ENCODE assay signal across 24 cellular contexts in the genomic region with DNA sequence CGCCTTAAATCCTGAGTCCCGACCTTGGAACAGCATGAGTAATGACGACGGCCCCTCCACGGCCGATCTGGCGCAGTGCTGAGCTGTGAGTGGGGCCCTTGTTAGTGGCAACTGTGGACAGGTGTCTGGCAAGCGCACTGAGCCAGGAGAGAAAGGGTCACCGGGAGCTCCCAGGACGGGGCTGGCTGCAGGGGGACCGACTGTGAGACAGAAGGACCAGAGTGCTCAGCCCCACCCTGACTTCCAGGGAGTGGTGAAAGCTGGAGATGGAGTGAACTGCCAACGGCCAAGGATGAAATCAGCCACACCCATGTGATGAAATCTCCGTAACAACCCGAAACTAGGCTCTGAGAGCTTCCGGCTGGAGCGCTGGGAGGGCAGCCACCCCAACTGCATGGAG.
DNase-seq lines count a peak whose midpoint lies in the region; ATAC-seq, FAIRE-seq and TF ChIP-seq lines count a peak whose summit lies in the region.
"Had no signal": no experiment of that assay in that cellular context is flagged by ENCODE, and none has a peak within 500 bp of the region (broad histone marks: within the 10 kb centered on the region; RNA-seq: fewer than 3 reads in every experiment).

No MANE protein-coding gene starts in this region.

- peaks cover 16% of the 10 kb centered on the region; the same call in 1 of the 2 replicates for H4K20me1 ChIP-seq in K562 (replicated peaks; ENCODE audit: control insufficient read depth, insufficient read depth, low read length)

- 82% methylated on average over 4 of the region's 16 CpGs for WGBS in K562 (ENCODE audit: insufficient coverage, low coverage, missing lambda C conversion rate)
- WGBS in transverse colon (ENCODE audit: low coverage in 1 of 2), 2 donors, result 77% methylated on average over 16 of the region's 16 CpGs; no CpG with 5 or more reads in 1 of the 2 donors

- H3K4me1 ChIP-seq in K562 (replicated peaks in 1 of 2; ENCODE audit: control insufficient read depth in 2 of 2, insufficient read depth in 2 of 2, low read length in 2 of 2) (peaks cover 0 to 14% of the 10 kb centered on the region in 2 experiments; a peak in 2 of 5 replicates), transverse colon (no peaks in the 10 kb centered on the region)
- peaks cover 13% of the 10 kb centered on the region for H3K4me1 ChIP-seq in CD8-positive, alpha-beta memory T cell (ENCODE audit: insufficient read depth, low read length)
- H3K4me1 ChIP-seq: A549 had no signal

- no TSS peak for BruUV-seq in K562 (replicated peaks; lab: Mats Ljungman, UMichigan)

- H3K9me3 Mint-ChIP-seq in CD8-positive, alpha-beta memory T cell, result peaks cover under 1 to 4% (median under 1%) of the 10 kb centered on the region in 5 donors
- peaks cover 12% of the 10 kb centered on the region for H3K9me3 Mint-ChIP-seq in nephron progenitor cell

- H3K27ac ChIP-seq in K562 (ENCODE audit: extremely low read depth, low read depth, low read length) (no peak overlapping the region), transverse colon (no peak overlapping the region)
- H3K27ac ChIP-seq in CD8-positive, alpha-beta memory T cell (ENCODE audit: low read depth, low read length), result no peak overlapping the region
- H3K27ac ChIP-seq: A549 had no signal

- POLR2A ChIA-PET in K562 (lab: Yijun Ruan, JAX), result no interaction called here
- POLR2A ChIA-PET in CD8-positive, alpha-beta memory T cell (lab: Charles Lee), result no interaction called here

- TF ChIP-seq EP300 in K562 (IDR thresholded peaks at IDR 0.05; ENCODE audit: low read length) (peak; percentile 29; the same call in 1 of the 2 replicates), transverse colon (IDR thresholded peaks at IDR 0.05; ENCODE audit: low read depth) (no peak)

- FAIRE-seq in K562 (lab: Jason Lieb, UNC), result no peak
- FAIRE-seq: A549, GM12878, H1, HTR-8/SVneo had no signal

- ATAC-seq in Right ventricle myocardium superior (ENCODE audit: poor library complexity) (no peak), Right ventricle myocardium inferior (no peak), K562 (peak; percentile 61)
- ATAC-seq: A549, GM12878, Panc1, SK-N-SH treated with all-trans-retinoic acid at 6 μM for 48 hours had no signal

- CTCF ChIA-PET in K562 (lab: Yijun Ruan, JAX; ENCODE audit: low intra/inter-chr PET ratio), result no interaction called here
- CTCF ChIA-PET in CD8-positive, alpha-beta memory T cell (lab: Charles Lee), result no interaction called here

- TF ChIP-seq RAD21 in K562 (CRISPR knock-in tag; conservative IDR thresholded peaks at IDR 0.05 in 1 of 2, IDR thresholded peaks at IDR 0.05 in 1 of 2), result no peak

- H3K4me3 ChIP-seq in K562 (no peak overlapping the region), transverse colon (no peak overlapping the region)
- no peak overlapping the region for H3K4me3 ChIP-seq in CD8-positive, alpha-beta memory T cell (ENCODE audit: low read length)
- H3K4me3 ChIP-seq: A549, GM12878 had no signal

- TF ChIP-seq CTCF in K562 (IDR thresholded peaks at IDR 0.05 in 2 of 3, conservative IDR thresholded peaks at IDR 0.05 in 1 of 3; ENCODE audit: insufficient read depth in 2 of 3, low read depth in 1 of 3, low read length in 3 of 3) (no peak), transverse colon (IDR thresholded peaks at IDR 0.05) (no peak), nephron progenitor cell (IDR thresholded peaks at IDR 0.05) (no peak)

- intact Hi-C loops in Right ventricle myocardium superior (cut with DNase I) (no loop called here), Right ventricle myocardium inferior (cut with DNase I) (no loop called here), K562 (cut with micrococcal nuclease) (no loop called here), transverse colon (cut with DNase I; ENCODE audit: low total_unique reads) (no loop called here)

- DNase-seq in Right ventricle myocardium superior (peak; percentile 32), Right ventricle myocardium inferior (ENCODE audit: missing footprints) (no peak), NOMO-1 (lab: John Stamatoyannopoulos, UW; ENCODE audit: unreplicated experiment in 2 of 2) (peak; percentile 87 to 94), K562 (ENCODE audit: extremely low read depth in 1 of 4, low spot score in 3 of 4) (no peak), transverse colon (peak; percentile 3), nephron progenitor cell (no peak)
- DNase-seq in CD8-positive, alpha-beta memory T cell, result no peak
- DNase-seq: CD4-positive, alpha-beta memory T cell; DMS53; EL; MM.1S; NCI-H1417; NCI-H187; NCI-H226; NCI-H524; NCI-H82; SHP77 had no signal

- no peak for TF ChIP-seq POLR2A in K562 (conservative IDR thresholded peaks at IDR 0.05)
- TF ChIP-seq POLR2A in transverse colon (IDR thresholded peaks at IDR 0.05), result no peak

- no peaks in the 10 kb centered on the region for H3K27me3 Mint-ChIP-seq in CD8-positive, alpha-beta memory T cell
- peaks cover 3% of the 10 kb centered on the region for H3K27me3 Mint-ChIP-seq in nephron progenitor cell (ENCODE audit: low read depth, poor library complexity)
- H3K27me3 Mint-ChIP-seq: CD4-positive, alpha-beta memory T cell; IgD-negative memory B cell had no signal

- H3K9me1 ChIP-seq in K562 (ENCODE audit: control insufficient read depth, insufficient read depth, low read length), result no peaks in the 10 kb centered on the region

- no peak overlapping the region for H3K4me2 ChIP-seq in K562 (ENCODE audit: insufficient read depth, low read length)
- H3K4me2 ChIP-seq: A549 had no signal

- H3K27ac Mint-ChIP-seq in CD8-positive, alpha-beta memory T cell, result peak overlapping the region in 1 of 8 donors; percentile 48
- H3K27ac Mint-ChIP-seq in nephron progenitor cell, result no peak overlapping the region
- H3K27ac Mint-ChIP-seq: CD4-positive, alpha-beta memory T cell had no signal

- H3K79me2 ChIP-seq in K562 (ENCODE audit: control insufficient read depth, insufficient read depth, low read length), result peaks cover 76% of the 10 kb centered on the region

- no peak overlapping the region; a peak in 1 of 4 replicates for H3K9ac ChIP-seq in K562 (ENCODE audit: insufficient read depth in 1 of 2, low read depth in 2 of 2, low read length in 2 of 2)

- H3K27me3 ChIP-seq in K562 (ENCODE audit: control insufficient read depth in 2 of 2, insufficient read depth in 2 of 2, low read length in 2 of 2), result no peaks in the 10 kb centered on the region
- no peaks in the 10 kb centered on the region for H3K27me3 ChIP-seq in transverse colon
- no peaks in the 10 kb centered on the region for H3K27me3 ChIP-seq in CD8-positive, alpha-beta memory T cell (ENCODE audit: insufficient read depth, low read length, poor library complexity, severe bottlenecking)

- H3K4me1 Mint-ChIP-seq in CD8-positive, alpha-beta memory T cell, result peaks cover 0 to 15% (median 4%) of the 10 kb centered on the region in 3 donors
- no peaks in the 10 kb centered on the region for H3K4me1 Mint-ChIP-seq in nephron progenitor cell

- no peak overlapping the region for H2AFZ ChIP-seq in K562 (ENCODE audit: low read depth, low read length)

- no peaks in the 10 kb centered on the region for H3K9me3 ChIP-seq in K562 (replicated peaks; ENCODE audit: control insufficient read depth, insufficient read depth, low read depth, low read length)
- H3K9me3 ChIP-seq in transverse colon, result no peaks in the 10 kb centered on the region
- no peaks in the 10 kb centered on the region for H3K9me3 ChIP-seq in CD8-positive, alpha-beta memory T cell (ENCODE audit: low read length)
- H3K9me3 ChIP-seq: A549 had no signal

- peaks cover 51% of the 10 kb centered on the region for H3K36me3 ChIP-seq in K562 (ENCODE audit: control insufficient read depth, insufficient read depth, low read length)
- H3K36me3 ChIP-seq in transverse colon, result no peaks in the 10 kb centered on the region
- H3K36me3 ChIP-seq in CD8-positive, alpha-beta memory T cell (ENCODE audit: insufficient read depth, low read length), result peaks cover 4% of the 10 kb centered on the region

- peaks cover 1 to 10% (median 7%) of the 10 kb centered on the region in 3 donors for H3K36me3 Mint-ChIP-seq in CD8-positive, alpha-beta memory T cell
- H3K36me3 Mint-ChIP-seq in nephron progenitor cell (ENCODE audit: low read depth), result no peaks in the 10 kb centered on the region

- in situ Hi-C loops in K562 (cut with MboI) (no loop called here), transverse colon (cut with MboI; ENCODE audit: low pct_ligation_motif_present in 1 of 4, low pct_unique_long_range_greater_than_20kb in 1 of 4, low sequenced_read_pairs in 3 of 4) (no loop called here)

- H3K4me3 Mint-ChIP-seq in CD8-positive, alpha-beta memory T cell, result no peak overlapping the region
- H3K4me3 Mint-ChIP-seq in nephron progenitor cell, result no peak overlapping the region
- H3K4me3 Mint-ChIP-seq: CD4-positive, alpha-beta memory T cell; IgD-negative memory B cell had no signal

TF ChIP-seq in K562, 482 proteins besides CTCF, POLR2A, EP300 and RAD21:
- TF ChIP-seq CTBP1 (IDR thresholded peaks at IDR 0.05; ENCODE audit: borderline replicate concordance) (peak; percentile 57; the same call in 1 of the 2 replicates), MEIS2 (IDR thresholded peaks at IDR 0.05; ENCODE audit: partially characterized antibody) (peak; percentile 59), RCOR1 (IDR thresholded peaks at IDR 0.05; ENCODE audit: borderline replicate concordance in 1 of 2, low read depth in 2 of 2, low read length in 2 of 2) (peak in 1 of 2 experiments; percentile 57; a peak in 1 of 4 replicates), PHB2 (IDR thresholded peaks at IDR 0.05; ENCODE audit: low read depth) (no peak), ZNF696 (CRISPR knock-in tag; conservative IDR thresholded peaks at IDR 0.05) (no peak)
TF ChIP-seq in K562: peak in this region for 3.

Comparison
In these comparisons a context has a peak if more than half of its experiments do, and no peak if none do; other contexts are left out.
1. DNase-seq: peak in Right ventricle myocardium superior (single experiment), NOMO-1 (2 of 2) and transverse colon (single experiment); none in Right ventricle myocardium inferior (single experiment), K562 (0 of 4), CD8-positive, alpha-beta memory T cell (0 of 5) and nephron progenitor cell (single experiment).